8 cellular contexts compared by ENCODE assay signal in the genomic region with DNA sequence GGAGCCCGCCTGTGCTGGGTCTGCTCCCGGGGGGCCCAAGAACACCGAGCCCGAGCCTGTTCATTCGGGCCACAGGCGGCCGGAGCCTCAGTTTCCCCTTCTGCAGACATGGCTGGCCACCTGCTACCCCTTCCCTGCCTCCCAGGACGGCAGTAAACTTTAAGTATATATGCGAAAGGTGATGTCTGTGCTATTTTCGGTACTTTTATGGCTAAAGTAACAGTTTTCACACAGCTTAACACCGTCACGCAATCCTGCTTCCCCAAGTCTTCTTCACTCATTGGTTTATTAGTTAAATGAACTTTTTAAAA. TPM values are rescaled to one million over a fixed set of nuclear protein-coding genes. Genes with fewer than 3 reads are reported as not detected.
DNase-seq lines count a peak whose midpoint lies in the region; ATAC-seq and TF ChIP-seq lines count a peak whose summit lies in the region.

No MANE protein-coding gene starts in this region.

- no peak overlapping the region for H3K4me3 Mint-ChIP-seq in CD8-positive, alpha-beta memory T cell

- peaks cover 0 to 21% (median 7%) of the 10 kb centered on the region in 3 donors for H3K36me3 Mint-ChIP-seq in CD8-positive, alpha-beta memory T cell

- DNase-seq in CD8-positive, alpha-beta memory T cell = no peak
- DNase-seq in RWPE2 (ENCODE audit: low spot score) = no peak
- no peak for DNase-seq in fibroblast of villous mesenchyme (ENCODE audit: low read depth)
- DNase-seq in activated effector memory CD4-positive, alpha-beta T cell treated with Interleukin-2 at 50 U/mL for 16 hours = no peak
- DNase-seq in GM19238 (ENCODE audit: insufficient read length, low spot score) = no peak

- TF ChIP-seq CTCF in RWPE2 (IDR thresholded peaks at IDR 0.05; ENCODE audit: poor library complexity, severe bottlenecking) = no peak
- TF ChIP-seq CTCF in fibroblast of villous mesenchyme (IDR thresholded peaks at IDR 0.05; ENCODE audit: insufficient read depth, low read depth, low read length) = no peak

- H3K9me3 Mint-ChIP-seq in CD8-positive, alpha-beta memory T cell = no peaks in the 10 kb centered on the region

- H3K27me3 ChIP-seq in CD8-positive, alpha-beta memory T cell (ENCODE audit: insufficient read depth, low read length, poor library complexity, severe bottlenecking) = no peaks in the 10 kb centered on the region
- no peaks in the 10 kb centered on the region for H3K27me3 ChIP-seq in RWPE2 (ENCODE audit: insufficient read depth, poor library complexity, severe bottlenecking)
- H3K27me3 ChIP-seq in skeletal muscle tissue (ENCODE audit: control insufficient read depth in 3 of 3, insufficient read depth in 3 of 3, low read length in 3 of 3) = no peaks in the 10 kb centered on the region

- H3K4me1 Mint-ChIP-seq in CD8-positive, alpha-beta memory T cell = peaks cover 5 to 11% (median 10%) of the 10 kb centered on the region in 3 donors

- POLR2A ChIA-PET in CD8-positive, alpha-beta memory T cell (lab: Charles Lee) = interaction anchor here (1.7 to 2.2 kb wide), 3 partner anchors 65 to 218 kb away, joined by 5 to 14 read pairs (median 6); a partner anchor contains a TSS

- ATAC-seq in GM21737 (IDR thresholded peaks at IDR 0.05; ENCODE audit: unreplicated experiment) = peak; percentile 4
- no peak for ATAC-seq in RWPE2 (ENCODE audit: low read depth)
- no peak for ATAC-seq in activated CD4-positive, CD25-positive, alpha-beta regulatory T cell treated with anti-CD3 and anti-CD28 coated beads, Interleukin-2, amount 50 U/mL, for 24 hours

- no peaks in the 10 kb centered on the region for H3K27me3 Mint-ChIP-seq in CD8-positive, alpha-beta memory T cell

- H3K27ac ChIP-seq in CD8-positive, alpha-beta memory T cell (ENCODE audit: low read depth, low read length) = peak overlapping the region; percentile 68
- H3K27ac ChIP-seq in RWPE2 (ENCODE audit: poor library complexity, severe bottlenecking) (peak overlapping the region; percentile 56), skeletal muscle tissue (ENCODE audit: low read depth, low read length) (no peak overlapping the region)

- H3K36me3 ChIP-seq in CD8-positive, alpha-beta memory T cell (ENCODE audit: insufficient read depth, low read length) = no peaks in the 10 kb centered on the region
- H3K36me3 ChIP-seq in RWPE2 (ENCODE audit: low read depth) (peaks cover 27% of the 10 kb centered on the region), skeletal muscle tissue (ENCODE audit: control insufficient read depth in 3 of 3, insufficient read depth in 3 of 3, low read length in 3 of 3) (peaks cover 3 to 8% (median 6%) of the 10 kb centered on the region in 3 donors)

- peak overlapping the region; percentile 69 for H3K4me3 ChIP-seq in CD8-positive, alpha-beta memory T cell (ENCODE audit: low read length)
- H3K4me3 ChIP-seq in RWPE2 (ENCODE audit: severe bottlenecking) (peak overlapping the region; percentile 98), fibroblast of villous mesenchyme (ENCODE audit: low read depth, low read length) (peak overlapping the region; percentile 94), skeletal muscle tissue (ENCODE audit: low read length in 3 of 3) (peak overlapping the region; percentile 82 to 91 (median 89))

- peak overlapping the region in 5 of 8 donors; percentile 77 to 93 (median 88) for H3K27ac Mint-ChIP-seq in CD8-positive, alpha-beta memory T cell

- H3K9me3 ChIP-seq in CD8-positive, alpha-beta memory T cell (ENCODE audit: low read length) = no peaks in the 10 kb centered on the region
- H3K9me3 ChIP-seq in RWPE2 (ENCODE audit: severe bottlenecking) = no peaks in the 10 kb centered on the region
- no peaks in the 10 kb centered on the region for H3K9me3 ChIP-seq in skeletal muscle tissue (ENCODE audit: control insufficient read depth in 3 of 3, low read length in 3 of 3)

- H3K9ac ChIP-seq in skeletal muscle tissue (ENCODE audit: low read depth in 1 of 3, low read length in 3 of 3) = peak overlapping the region; percentile 84 to 87 (median 85)

- CTCF ChIA-PET in CD8-positive, alpha-beta memory T cell (lab: Charles Lee) = interaction anchor here (1.2 to 1.9 kb wide), 3 partner anchors 12 to 65 kb away, joined by 3 to 12 read pairs (median 3); a partner anchor contains a TSS

- peaks cover 22% of the 10 kb centered on the region for H3K4me1 ChIP-seq in CD8-positive, alpha-beta memory T cell (ENCODE audit: insufficient read depth, low read length)
- no peaks in the 10 kb centered on the region for H3K4me1 ChIP-seq in RWPE2 (ENCODE audit: insufficient read depth, poor library complexity, severe bottlenecking)
- peaks cover 5 to 22% (median 12%) of the 10 kb centered on the region in 3 donors for H3K4me1 ChIP-seq in skeletal muscle tissue (ENCODE audit: control insufficient read depth in 3 of 3, insufficient read depth in 3 of 3, low read length in 3 of 3)

RNA-seq across cellular contexts. Expression of a gene that starts 0.5 kb away (rescaled TPM):
- total RNA-seq in CD8-positive, alpha-beta memory T cell = 10 to 100 TPM; 35.7 to 37.7 TPM
- polyA plus RNA-seq in CD8-positive, alpha-beta memory T cell = 21.5 TPM
- total RNA-seq in fibroblast of villous mesenchyme = 25.4 and 27.6 TPM in 2 replicates
- 31.3 TPM for total RNA-seq in skeletal muscle tissue
